8 cellular contexts compared by ENCODE assay signal in genomic region chr22:43826142-43827093, GRCh38. TPM values are rescaled to one million over a fixed set of nuclear protein-coding genes. Genes with fewer than 3 reads are reported as not detected.
DNase-seq lines count a peak whose midpoint lies in the region; ATAC-seq and TF ChIP-seq lines count a peak whose summit lies in the region.

No MANE protein-coding gene starts in this region.

- H3K36me3 ChIP-seq in BJ (ENCODE audit: control insufficient read depth, insufficient read depth, low read length) = no peaks in the 10 kb centered on the region

- DNase-seq in BJ (ENCODE audit: low read depth) (no peak), HK-2 (ENCODE audit: unreplicated experiment) (peak; percentile 59), astrocyte of the cerebellum (ENCODE audit: low read depth) (peak; percentile 67), medulla oblongata (ENCODE audit: extremely low spot score) (peak; percentile 60), inferior parietal cortex (ENCODE audit: extremely low spot score) (no peak), germinal center (ENCODE audit: low spot score) (no peak), cortex of kidney (lab: John Stamatoyannopoulos, UW) (no peak)

- in situ Hi-C loops in astrocyte of the cerebellum (cut with HindIII; ENCODE audit: low sequenced_read_pairs) = no loop called here

- no peak for ATAC-seq in HG02885 (IDR thresholded peaks at IDR 0.05; ENCODE audit: poor library complexity, unreplicated experiment)

- CTCF ChIA-PET in BJ (lab: Yijun Ruan, JAX) = interaction anchor here (0.6 to 6.0 kb wide), 19 partner anchors 8 to 439 kb away, joined by 3 to 48 read pairs (median 4); partner anchors contain the start of gene EFCAB6

- H3K4me3 ChIP-seq in BJ (ENCODE audit: low read depth, low read length) (no peak overlapping the region), astrocyte of the cerebellum (ENCODE audit: low read depth, low read length) (no peak overlapping the region)

- TF ChIP-seq CTCF in BJ (IDR thresholded peaks at IDR 0.05; ENCODE audit: insufficient read depth, low read depth, low read length) = peak; percentile 48
- peak; percentile 42 for TF ChIP-seq CTCF in astrocyte of the cerebellum (IDR thresholded peaks at IDR 0.05; ENCODE audit: low read depth, low read length, missing control alignments)

- H3K27me3 ChIP-seq in BJ (ENCODE audit: control insufficient read depth, insufficient read depth, low read length) = no peaks in the 10 kb centered on the region; the same call in 1 of the 2 replicates

- POLR2A ChIA-PET in BJ (lab: Charles Lee) = interaction anchor here (0.7 kb wide), 1 partner anchor 836 kb away, joined by 3 read pairs; no protein-coding TSS in a partner anchor

RNA-seq across cellular contexts. Expression of gene EFCAB6, which starts 14.3 kb away (rescaled TPM):
- 0.75 and 1.4 TPM in 2 replicates for polyA plus RNA-seq in BJ (2011; rRNA removed)
- 0.52 and 0.67 TPM in 2 replicates for polyA minus RNA-seq in BJ (2011; rRNA and poly(A)+ RNA removed)

RNA-seq across cellular contexts. Expression of gene SULT4A1, which starts 35.9 kb away (rescaled TPM):
- 0.15 and 0.39 TPM in 2 replicates for polyA plus RNA-seq in BJ (2011; rRNA removed)
- polyA minus RNA-seq in BJ (2011; rRNA and poly(A)+ RNA removed) = 0.14 and 0.67 TPM in 2 replicates

Comparison
In these comparisons a context has a peak if more than half of its experiments do, and no peak if none do; other contexts are left out.
1. DNase-seq: peak in HK-2 (single experiment), astrocyte of the cerebellum (single experiment) and medulla oblongata (single experiment); none in BJ (single experiment), inferior parietal cortex (single experiment), germinal center (single experiment) and cortex of kidney (single experiment).